Comparison of ENCODE assay signal across 11 cellular contexts in the genomic region with DNA sequence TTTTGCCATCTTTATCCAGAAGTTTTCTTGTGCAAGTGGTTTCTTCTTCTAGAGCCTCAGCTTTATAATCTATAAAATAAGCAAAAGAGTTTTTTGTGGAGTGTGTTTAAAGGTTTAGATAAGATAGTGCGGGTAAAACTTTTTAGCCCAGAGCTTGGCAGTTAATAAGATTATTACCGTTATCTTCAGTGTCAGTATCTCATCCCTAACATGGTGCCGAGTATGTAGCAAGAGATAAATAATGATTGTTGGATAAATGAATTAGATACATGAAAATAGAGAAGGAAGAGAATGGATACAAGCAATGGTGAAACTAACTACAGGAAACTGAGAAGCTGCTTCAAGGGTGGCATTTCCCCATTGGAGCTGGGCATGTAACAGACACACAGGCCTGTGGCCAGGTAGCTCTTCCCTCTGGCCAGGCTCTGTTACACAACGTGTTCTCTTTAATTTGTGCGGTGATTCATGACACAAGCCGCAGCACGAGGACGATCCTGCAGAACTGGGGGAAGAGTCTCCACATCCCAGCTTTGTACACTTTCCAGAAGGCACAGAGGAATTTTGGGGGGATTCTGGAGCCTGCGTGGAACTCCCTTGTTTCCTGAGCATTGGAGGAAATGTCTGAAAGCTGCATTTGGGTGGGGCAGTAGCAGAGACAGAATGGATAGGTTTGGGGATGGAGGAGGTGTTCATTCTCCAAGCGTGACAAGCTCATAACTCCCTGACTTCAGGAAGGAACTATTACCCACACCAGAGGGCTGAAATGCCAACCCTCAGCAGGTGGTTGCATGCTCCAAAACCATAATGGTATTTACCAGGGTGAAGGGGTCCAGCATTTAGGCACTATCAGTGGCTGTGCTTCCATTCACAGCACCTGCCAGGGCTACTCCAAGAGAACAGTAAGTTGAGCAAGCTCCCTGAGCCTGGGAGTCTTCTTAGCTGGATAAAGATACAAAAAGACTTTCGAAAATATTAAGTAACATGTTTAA. TPM values are rescaled to one million over a fixed set of nuclear protein-coding genes. Genes with fewer than 3 reads are reported as not detected.
DNase-seq lines count a peak whose midpoint lies in the region; ATAC-seq lines count a peak whose summit lies in the region.
"Had no signal": no experiment of that assay in that cellular context is flagged by ENCODE, and none has a peak within 500 bp of the region (broad histone marks: within the 10 kb centered on the region; RNA-seq: fewer than 3 reads in every experiment).

No MANE protein-coding gene starts in this region.

- H3K4me1 Mint-ChIP-seq in activated naive CD4-positive, alpha-beta T cell treated with anti-CD3 and anti-CD28 coated beads, Interleukin-2, amount 10 ng/mL, durations not matched to agents 7 days and 5 days = peaks cover 54% of the 10 kb centered on the region
- H3K4me1 Mint-ChIP-seq in stimulated activated naive CD8-positive, alpha-beta T cell treated with anti-CD3 and anti-CD28 coated beads, Interleukin-15, Interleukin-2, amounts not matched to agents 100 ng/mL and 50 ng/mL, for 24 hours (ENCODE audit: low read depth) = peaks cover 43% of the 10 kb centered on the region

- peak; percentile 33 for DNase-seq in activated naive CD4-positive, alpha-beta T cell treated with anti-CD3 and anti-CD28 coated beads, Interleukin-2, amount 10 ng/mL, durations not matched to agents 7 days and 5 days
- no peak for DNase-seq in activated naive CD4-positive, alpha-beta T cell treated with Interleukin-2 at 50 U/mL for 16 hours
- DNase-seq in SKM-1 (lab: John Stamatoyannopoulos, UW; ENCODE audit: unreplicated experiment) = peak; percentile 70
- no peak for DNase-seq in NCI-H187 (lab: John Stamatoyannopoulos, UW)
- DNase-seq in iPS-NIHi11 (ENCODE audit: low spot score) = no peak
- DNase-seq in foreskin melanocyte = no peak
- DNase-seq: H9, left colon, ovary had no signal

- peak overlapping the region; percentile 68 for H3K27ac Mint-ChIP-seq in activated naive CD4-positive, alpha-beta T cell treated with anti-CD3 and anti-CD28 coated beads, Interleukin-2, amount 10 ng/mL, durations not matched to agents 7 days and 5 days
- peak overlapping the region; percentile 42 for H3K27ac Mint-ChIP-seq in stimulated activated naive CD8-positive, alpha-beta T cell treated with anti-CD3 and anti-CD28 coated beads, Interleukin-15, Interleukin-2, amounts not matched to agents 100 ng/mL and 50 ng/mL, for 24 hours
- H3K27ac Mint-ChIP-seq: H9 had no signal

- H3K9me3 Mint-ChIP-seq in activated naive CD4-positive, alpha-beta T cell treated with anti-CD3 and anti-CD28 coated beads, Interleukin-2, amount 10 ng/mL, durations not matched to agents 7 days and 5 days = peaks cover 5% of the 10 kb centered on the region
- no peaks in the 10 kb centered on the region for H3K9me3 Mint-ChIP-seq in stimulated activated naive CD8-positive, alpha-beta T cell treated with anti-CD3 and anti-CD28 coated beads, Interleukin-15, Interleukin-2, amounts not matched to agents 100 ng/mL and 50 ng/mL, for 24 hours
- H3K9me3 Mint-ChIP-seq: H9 had no signal

- H3K4me3 Mint-ChIP-seq in activated naive CD4-positive, alpha-beta T cell treated with anti-CD3 and anti-CD28 coated beads, Interleukin-2, amount 10 ng/mL, durations not matched to agents 7 days and 5 days = no peak overlapping the region
- H3K4me3 Mint-ChIP-seq in stimulated activated naive CD8-positive, alpha-beta T cell treated with anti-CD3 and anti-CD28 coated beads, Interleukin-15, Interleukin-2, amounts not matched to agents 100 ng/mL and 50 ng/mL, for 24 hours = peak overlapping the region; percentile 27
- H3K4me3 Mint-ChIP-seq: H9 had no signal

- CTCF ChIA-PET in activated naive CD4-positive, alpha-beta T cell treated with anti-CD3 and anti-CD28 coated beads, Interleukin-2, amount 10 ng/mL, durations not matched to agents 7 days and 5 days (lab: Charles Lee) = interaction anchor here (0.7 to 1.5 kb wide), 3 partner anchors 11 to 67 kb away, joined by 3 to 6 read pairs (median 4); no protein-coding TSS in a partner anchor

- peaks cover 5% of the 10 kb centered on the region for H3K27me3 Mint-ChIP-seq in activated naive CD4-positive, alpha-beta T cell treated with anti-CD3 and anti-CD28 coated beads, Interleukin-2, amount 10 ng/mL, durations not matched to agents 7 days and 5 days
- H3K27me3 Mint-ChIP-seq in stimulated activated naive CD8-positive, alpha-beta T cell treated with anti-CD3 and anti-CD28 coated beads, Interleukin-15, Interleukin-2, amounts not matched to agents 100 ng/mL and 50 ng/mL, for 24 hours = no peaks in the 10 kb centered on the region

- peaks cover 9% of the 10 kb centered on the region for H3K36me3 Mint-ChIP-seq in activated naive CD4-positive, alpha-beta T cell treated with anti-CD3 and anti-CD28 coated beads, Interleukin-2, amount 10 ng/mL, durations not matched to agents 7 days and 5 days
- no peaks in the 10 kb centered on the region for H3K36me3 Mint-ChIP-seq in stimulated activated naive CD8-positive, alpha-beta T cell treated with anti-CD3 and anti-CD28 coated beads, Interleukin-15, Interleukin-2, amounts not matched to agents 100 ng/mL and 50 ng/mL, for 24 hours (ENCODE audit: low read depth)

- peak; percentile 81 for ATAC-seq in esophagus mucosa
- ATAC-seq: left colon had no signal

RNA-seq across cellular contexts. Expression of gene ST6GAL1, which starts 14.2 kb away (rescaled TPM):
- 13.2 TPM for total RNA-seq in esophagus mucosa

Comparison
In these comparisons a context has a peak if more than half of its experiments do, and no peak if none do; other contexts are left out.
1. DNase-seq: peak in activated naive CD4-positive, alpha-beta T cell treated with anti-CD3 and anti-CD28 coated beads, Interleukin-2, amount 10 ng/mL, durations not matched to agents 7 days and 5 days (single experiment) and SKM-1 (single experiment); none in activated naive CD4-positive, alpha-beta T cell treated with Interleukin-2 at 50 U/mL for 16 hours (single experiment), NCI-H187 (0 of 2), iPS-NIHi11 (single experiment) and foreskin melanocyte (single experiment).